ENCODE assay signal across 11 cellular contexts in the genomic region with DNA sequence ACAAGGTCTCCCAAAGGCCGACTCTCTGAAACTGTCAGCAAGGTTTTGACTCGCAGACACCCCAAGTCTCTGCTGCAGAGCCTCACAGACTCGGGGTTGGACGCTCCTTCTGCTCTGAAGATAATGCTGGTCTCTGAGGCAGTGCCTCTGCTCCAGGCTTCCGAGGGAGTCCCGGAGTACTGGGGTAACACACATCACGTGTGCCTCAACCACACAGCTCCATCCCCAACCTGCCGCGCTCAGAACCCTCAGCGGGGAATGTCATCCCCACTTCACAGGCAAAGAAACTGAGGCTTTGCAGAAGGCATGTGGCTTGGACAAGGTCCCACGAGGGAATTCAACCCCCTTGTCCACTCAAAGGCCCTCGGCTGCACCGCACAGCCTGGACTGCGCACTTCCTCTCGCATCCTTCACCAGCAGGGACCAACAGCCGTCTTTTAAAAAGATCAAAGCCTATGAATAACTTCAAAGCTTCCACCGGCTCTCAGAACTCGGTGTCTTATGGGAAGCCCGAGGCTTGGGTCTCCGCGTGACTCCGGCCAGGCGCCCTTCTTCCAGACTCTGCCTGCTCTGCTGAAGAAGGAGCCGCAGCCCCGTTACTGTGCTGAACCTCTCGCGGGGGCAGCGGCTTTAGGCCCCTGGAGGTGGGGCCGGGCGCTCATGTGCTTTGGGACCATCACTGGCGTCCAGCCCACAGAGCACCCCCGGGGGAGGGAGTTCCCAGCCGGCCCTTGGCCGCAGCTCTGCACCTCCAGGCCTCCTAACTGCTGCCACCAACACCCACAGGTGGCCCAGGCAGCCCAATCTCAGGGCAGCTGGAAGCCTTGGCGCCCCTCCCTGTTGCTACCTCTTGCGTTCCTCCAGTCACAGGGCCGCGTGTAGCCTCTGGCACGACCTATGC. TPM values are rescaled to one million over a fixed set of nuclear protein-coding genes. Genes with fewer than 3 reads are reported as not detected.
A peak's percentile ranks its signal among the peaks of the same experiment; 100 is the strongest.
DNase-seq lines count a peak whose midpoint lies in the region; ATAC-seq and TF ChIP-seq lines count a peak whose summit lies in the region.
"Had no signal": no experiment of that assay in that cellular context is flagged by ENCODE, and none has a peak within 500 bp of the region (broad histone marks: within the 10 kb centered on the region; RNA-seq: fewer than 3 reads in every experiment).

No MANE protein-coding gene starts in this region.

- H3K4me3 ChIP-seq in BJ (ENCODE audit: low read depth, low read length), result peak overlapping the region; percentile 81
- peak overlapping the region; percentile 48 to 64 for H3K4me3 ChIP-seq in esophagus (ENCODE audit: low read depth in 1 of 2, low read length in 2 of 2)

- no peaks in the 10 kb centered on the region for H3K9me3 ChIP-seq in esophagus (ENCODE audit: control insufficient read depth in 2 of 2, insufficient read depth in 1 of 2, low read depth in 1 of 2, low read length in 1 of 2)

- peak overlapping the region; percentile 4 to 47 for H3K27ac ChIP-seq in esophagus (ENCODE audit: low read depth in 2 of 2, low read length in 1 of 2)

- no peak for ATAC-seq in GM21723 (IDR thresholded peaks at IDR 0.05; ENCODE audit: unreplicated experiment)
- no peak for ATAC-seq in HG03097 (IDR thresholded peaks at IDR 0.05; ENCODE audit: low FRiP score, unreplicated experiment)

- POLR2A ChIA-PET in BJ (lab: Charles Lee), result no interaction called here
- POLR2A ChIA-PET in activated CD4-positive, alpha-beta memory T cell treated with anti-CD3 and anti-CD28 coated beads, Interleukin-2, amount 10 ng/mL, durations not matched to agents 7 days and 5 days (lab: Charles Lee), result interaction anchor here (0.7 to 2.5 kb wide), 6 partner anchors 10 to 143 kb away, joined by 3 to 7 read pairs (median 6); partner anchors contain the start of genes IFT140, JPT2, TELO2 and UQCC4

- in situ Hi-C loops in GM13976 (cut with MboI; ENCODE audit: low sequenced_read_pairs, unreplicated experiment), result no loop called here

- H3K36me3 Mint-ChIP-seq in activated CD4-positive, alpha-beta memory T cell treated with anti-CD3 and anti-CD28 coated beads, Interleukin-2, amount 10 ng/mL, durations not matched to agents 7 days and 5 days (ENCODE audit: low read depth), result peaks cover 60% of the 10 kb centered on the region
- H3K36me3 Mint-ChIP-seq in nephron progenitor cell (ENCODE audit: low read depth), result no peaks in the 10 kb centered on the region

- DNase-seq in BJ (ENCODE audit: low read depth) (no peak), nephron progenitor cell (peak; percentile 20), GM13976 (ENCODE audit: low spot score) (no peak), SK-N-DZ (ENCODE audit: low spot score) (no peak)
- peak; percentile 47 for DNase-seq in activated CD4-positive, alpha-beta memory T cell treated with anti-CD3 and anti-CD28 coated beads, Interleukin-2, amount 10 ng/mL, durations not matched to agents 7 days and 5 days
- DNase-seq: cortex of kidney, GOT3, nucleus accumbens had no signal

- no peaks in the 10 kb centered on the region for H3K9me3 Mint-ChIP-seq in activated CD4-positive, alpha-beta memory T cell treated with anti-CD3 and anti-CD28 coated beads, Interleukin-2, amount 10 ng/mL, durations not matched to agents 7 days and 5 days
- no peaks in the 10 kb centered on the region for H3K9me3 Mint-ChIP-seq in nephron progenitor cell

- TF ChIP-seq CTCF in BJ (IDR thresholded peaks at IDR 0.05; ENCODE audit: insufficient read depth, low read depth, low read length) (no peak), nephron progenitor cell (IDR thresholded peaks at IDR 0.05) (no peak), GM13976 (IDR thresholded peaks at IDR 0.05; ENCODE audit: borderline replicate concordance, control extremely low read depth, extremely low read depth, insufficient read depth, missing control alignments) (no peak)

- H3K4me1 Mint-ChIP-seq in activated CD4-positive, alpha-beta memory T cell treated with anti-CD3 and anti-CD28 coated beads, Interleukin-2, amount 10 ng/mL, durations not matched to agents 7 days and 5 days, result peaks cover 53% of the 10 kb centered on the region
- H3K4me1 Mint-ChIP-seq in nephron progenitor cell, result peaks cover 27% of the 10 kb centered on the region

- no peaks in the 10 kb centered on the region for H3K27me3 Mint-ChIP-seq in activated CD4-positive, alpha-beta memory T cell treated with anti-CD3 and anti-CD28 coated beads, Interleukin-2, amount 10 ng/mL, durations not matched to agents 7 days and 5 days
- peaks cover 6% of the 10 kb centered on the region for H3K27me3 Mint-ChIP-seq in nephron progenitor cell (ENCODE audit: low read depth, poor library complexity)

- CTCF ChIA-PET in BJ (lab: Yijun Ruan, JAX), result interaction anchor here (1.0 to 1.1 kb wide), 2 partner anchors 42 kb away, joined by 4 read pairs; no protein-coding TSS in a partner anchor
- CTCF ChIA-PET in activated CD4-positive, alpha-beta memory T cell treated with anti-CD3 and anti-CD28 coated beads, Interleukin-2, amount 10 ng/mL, durations not matched to agents 7 days and 5 days (lab: Charles Lee), result interaction anchor here (0.9 to 1.2 kb wide), 2 partner anchors 24 to 114 kb away, joined by 4 to 6 read pairs; no protein-coding TSS in a partner anchor

- peak overlapping the region; percentile 100 for H3K4me3 Mint-ChIP-seq in activated CD4-positive, alpha-beta memory T cell treated with anti-CD3 and anti-CD28 coated beads, Interleukin-2, amount 10 ng/mL, durations not matched to agents 7 days and 5 days
- no peak overlapping the region for H3K4me3 Mint-ChIP-seq in nephron progenitor cell

- H3K36me3 ChIP-seq in BJ (ENCODE audit: control insufficient read depth, insufficient read depth, low read length), result peaks cover 40% of the 10 kb centered on the region
- H3K36me3 ChIP-seq in esophagus (ENCODE audit: control insufficient read depth in 2 of 2, insufficient read depth in 2 of 2, low read length in 1 of 2), result peaks cover 0 to 31% of the 10 kb centered on the region in 2 donors

- 57 to 60% methylated on average over 39 of the region's 39 CpGs for WGBS in esophagus, 2 donors

- H3K4me1 ChIP-seq in esophagus (ENCODE audit: control insufficient read depth in 2 of 2, insufficient read depth in 2 of 2, low read length in 1 of 2), result peaks cover 5 to 38% of the 10 kb centered on the region in 2 donors

- peak overlapping the region; percentile 92 for H3K27ac Mint-ChIP-seq in activated CD4-positive, alpha-beta memory T cell treated with anti-CD3 and anti-CD28 coated beads, Interleukin-2, amount 10 ng/mL, durations not matched to agents 7 days and 5 days
- no peak overlapping the region for H3K27ac Mint-ChIP-seq in nephron progenitor cell

- H3K27me3 ChIP-seq in BJ (ENCODE audit: control insufficient read depth, insufficient read depth, low read length) (no peaks in the 10 kb centered on the region), esophagus (ENCODE audit: control insufficient read depth in 1 of 2, insufficient read depth in 2 of 2, low read length in 2 of 2) (no peaks in the 10 kb centered on the region)

RNA-seq across cellular contexts. Expression of gene TMEM204, which starts 2.2 kb away (rescaled TPM):
- polyA plus RNA-seq in BJ (2011; rRNA removed), result 42.4 and 81.9 TPM in 2 replicates
- 27.7 and 42.9 TPM in 2 replicates for polyA minus RNA-seq in BJ (2011; rRNA and poly(A)+ RNA removed)
- 10 to 100 TPM; 42.9 to 43.5 TPM for total RNA-seq in activated CD4-positive, alpha-beta memory T cell treated with anti-CD3 and anti-CD28 coated beads, Interleukin-2, amount 10 ng/mL, durations not matched to agents 7 days and 5 days
- 1 to 10 TPM; 3.4 to 6.2 TPM for polyA plus RNA-seq in esophagus
- polyA plus RNA-seq in SK-N-DZ (2014; cell fraction: cytosol; rRNA removed), result not detected in 2 replicates
- polyA plus RNA-seq in SK-N-DZ (2014; cell fraction: nucleus; rRNA removed), result not detected in 2 replicates

RNA-seq across cellular contexts. Expression of gene TELO2, which starts 42.5 kb away (rescaled TPM):
- 8.1 and 15.9 TPM in 2 replicates for polyA plus RNA-seq in BJ (2011; rRNA removed)
- polyA minus RNA-seq in BJ (2011; rRNA and poly(A)+ RNA removed), result 3.3 and 6.9 TPM in 2 replicates
- 10 to 100 TPM; 49.4 to 51.9 TPM for total RNA-seq in activated CD4-positive, alpha-beta memory T cell treated with anti-CD3 and anti-CD28 coated beads, Interleukin-2, amount 10 ng/mL, durations not matched to agents 7 days and 5 days
- 10 to 100 TPM; 32.6 to 60.8 TPM for polyA plus RNA-seq in esophagus
- polyA plus RNA-seq in SK-N-DZ (2014; cell fraction: cytosol; rRNA removed), result 35.5 and 36.4 TPM in 2 replicates
- 165 and 184 TPM in 2 replicates for polyA plus RNA-seq in SK-N-DZ (2014; cell fraction: nucleus; rRNA removed)

RNA-seq across cellular contexts. Expression of gene PTX4, which starts 46.9 kb away (rescaled TPM):
- polyA plus RNA-seq in BJ (2011; rRNA removed), result not detected in 2 replicates
- polyA minus RNA-seq in BJ (2011; rRNA and poly(A)+ RNA removed), result not detected in 2 replicates
- not detected for total RNA-seq in activated CD4-positive, alpha-beta memory T cell treated with anti-CD3 and anti-CD28 coated beads, Interleukin-2, amount 10 ng/mL, durations not matched to agents 7 days and 5 days
- polyA plus RNA-seq in esophagus, result not detected
- polyA plus RNA-seq in SK-N-DZ (2014; cell fraction: cytosol; rRNA removed), result not detected in 2 replicates
- not detected in 2 replicates for polyA plus RNA-seq in SK-N-DZ (2014; cell fraction: nucleus; rRNA removed)

Comparison
In these comparisons a context has a peak if more than half of its experiments do, and no peak if none do; other contexts are left out.
1. DNase-seq: peak in activated CD4-positive, alpha-beta memory T cell treated with anti-CD3 and anti-CD28 coated beads, Interleukin-2, amount 10 ng/mL, durations not matched to agents 7 days and 5 days (single experiment) and nephron progenitor cell (single experiment); none in BJ (single experiment), GM13976 (single experiment) and SK-N-DZ (single experiment).